ENCODE assay signal across 14 cellular contexts in the genomic region with DNA sequence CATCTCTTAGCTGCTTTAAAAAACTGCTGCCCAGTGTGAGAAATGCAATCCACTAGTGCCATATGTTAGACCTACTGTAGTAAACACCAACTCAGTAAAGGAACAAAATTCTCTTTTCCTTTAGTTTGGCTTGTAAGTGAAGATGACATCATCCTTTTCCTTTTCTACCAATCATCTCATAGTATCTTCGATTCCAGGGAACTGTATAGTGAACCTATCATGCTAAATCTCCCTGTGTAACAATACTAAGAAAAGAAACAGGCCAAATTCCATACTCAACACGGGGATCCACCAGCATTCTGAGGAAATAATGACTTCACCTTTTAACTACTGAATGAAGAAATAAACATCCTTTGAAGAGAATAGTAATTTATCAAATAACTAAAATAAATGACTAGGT.
DNase-seq lines count a peak whose midpoint lies in the region; ATAC-seq, FAIRE-seq and TF ChIP-seq lines count a peak whose summit lies in the region.
"Had no signal": no experiment of that assay in that cellular context is flagged by ENCODE, and none has a peak within 500 bp of the region (broad histone marks: within the 10 kb centered on the region; RNA-seq: fewer than 3 reads in every experiment).

No MANE protein-coding gene starts in this region.

- no peak for ATAC-seq in activated T-cell treated with anti-CD3 and anti-CD28 coated beads, Interleukin-2, amount 50 U/mL, for 4 hours
- ATAC-seq in K562 (no peak), GM18909 (IDR thresholded peaks at IDR 0.05; ENCODE audit: poor library complexity, unreplicated experiment) (no peak)

- no peak overlapping the region for H3K9ac ChIP-seq in K562 (ENCODE audit: insufficient read depth in 1 of 2, low read depth in 2 of 2, low read length in 2 of 2)

- no peaks in the 10 kb centered on the region for H3K9me3 ChIP-seq in K562 (replicated peaks; ENCODE audit: control insufficient read depth, insufficient read depth, low read depth, low read length)
- H3K9me3 ChIP-seq: ovary, Peyer's patch had no signal

- 50% methylated on average over 2 of the region's 2 CpGs for WGBS in K562 (ENCODE audit: insufficient coverage, low coverage, missing lambda C conversion rate)

- H3K79me2 ChIP-seq in K562 (ENCODE audit: control insufficient read depth, insufficient read depth, low read length): peaks cover 7% of the 10 kb centered on the region; the same call in 2 of the 3 replicates

- no peak overlapping the region for H2AFZ ChIP-seq in K562 (ENCODE audit: low read depth, low read length)

- TF ChIP-seq POLR2A in K562 (conservative IDR thresholded peaks at IDR 0.05): no peak

- H3K27me3 Mint-ChIP-seq in activated T-cell treated with anti-CD3 and anti-CD28 coated beads, Interleukin-2, amount 50 U/mL, for 4 hours (ENCODE audit: low read depth): no peaks in the 10 kb centered on the region
- H3K27me3 Mint-ChIP-seq: activated CD4-positive, alpha-beta T cell treated with anti-CD3 and anti-CD28 coated beads, Interleukin-2, amount 10 ng/mL, durations not matched to agents 7 days and 5 days had no signal

- peak; percentile 44 for FAIRE-seq in K562 (lab: Jason Lieb, UNC)

- no peak for TF ChIP-seq CTCF in K562 (IDR thresholded peaks at IDR 0.05 in 2 of 3, conservative IDR thresholded peaks at IDR 0.05 in 1 of 3; ENCODE audit: insufficient read depth in 2 of 3, low read depth in 1 of 3, low read length in 3 of 3)

- H3K9me1 ChIP-seq in K562 (ENCODE audit: control insufficient read depth, insufficient read depth, low read length): no peaks in the 10 kb centered on the region

- no peaks in the 10 kb centered on the region; a peak in 1 of 5 replicates for H3K4me1 ChIP-seq in K562 (replicated peaks in 1 of 2; ENCODE audit: control insufficient read depth in 2 of 2, insufficient read depth in 2 of 2, low read length in 2 of 2)
- H3K4me1 ChIP-seq: Peyer's patch had no signal

- BruUV-seq in K562 (replicated peaks; lab: Mats Ljungman, UMichigan): no TSS peak

- POLR2A ChIA-PET in K562 (lab: Yijun Ruan, JAX): no interaction called here

- no peak for DNase-seq in activated T-cell treated with anti-CD3 and anti-CD28 coated beads, Interleukin-2, amount 50 U/mL, for 4 hours
- no peak for DNase-seq in activated T-cell treated with anti-CD3 and anti-CD28 coated beads, Interleukin-2, amount 50 U/mL, for 1 hour
- peak; percentile 24 for DNase-seq in NCI-H146 treated with DMSO at 0.1 percent for 48 hours (lab: John Stamatoyannopoulos, UW; ENCODE audit: unreplicated experiment)
- DNase-seq in K562 (ENCODE audit: extremely low read depth in 1 of 4, low spot score in 3 of 4): peak in 1 of 4 experiments; percentile 13
- DNase-seq in pulmonary artery endothelial cell (ENCODE audit: low read depth, low spot score): peak; percentile 7
- no peak for DNase-seq in SHP77 treated with DMSO at 0.1 percent for 48 hours (lab: John Stamatoyannopoulos, UW)
- no peak for DNase-seq in KBM-7
- DNase-seq: activated CD4-positive, alpha-beta T cell treated with anti-CD3 and anti-CD28 coated beads, Interleukin-2, amount 10 ng/mL, durations not matched to agents 7 days and 5 days; activated gamma-delta T cell; MV-4-11; ovary; Peyer's patch had no signal

- peaks cover 81% of the 10 kb centered on the region for H3K4me1 Mint-ChIP-seq in activated T-cell treated with anti-CD3 and anti-CD28 coated beads, Interleukin-2, amount 50 U/mL, for 4 hours (ENCODE audit: low read depth)

- CTCF ChIA-PET in K562 (lab: Yijun Ruan, JAX; ENCODE audit: low intra/inter-chr PET ratio): no interaction called here

- peak overlapping the region; percentile 30 for H3K4me3 Mint-ChIP-seq in activated T-cell treated with anti-CD3 and anti-CD28 coated beads, Interleukin-2, amount 50 U/mL, for 4 hours
- H3K4me3 Mint-ChIP-seq: activated CD4-positive, alpha-beta T cell treated with anti-CD3 and anti-CD28 coated beads, Interleukin-2, amount 10 ng/mL, durations not matched to agents 7 days and 5 days had no signal

- H3K27me3 ChIP-seq in K562 (ENCODE audit: control insufficient read depth in 2 of 2, insufficient read depth in 2 of 2, low read length in 2 of 2): no peaks in the 10 kb centered on the region
- H3K27me3 ChIP-seq: cardiac muscle cell, ovary, Peyer's patch had no signal

- no peak overlapping the region for H3K4me2 ChIP-seq in K562 (ENCODE audit: insufficient read depth, low read length)

- no peak overlapping the region for H3K4me3 ChIP-seq in K562
- H3K4me3 ChIP-seq: cardiac muscle cell, ovary, Peyer's patch had no signal

- no peaks in the 10 kb centered on the region for H3K9me3 Mint-ChIP-seq in activated T-cell treated with anti-CD3 and anti-CD28 coated beads, Interleukin-2, amount 50 U/mL, for 4 hours
- H3K9me3 Mint-ChIP-seq: activated CD4-positive, alpha-beta T cell treated with anti-CD3 and anti-CD28 coated beads, Interleukin-2, amount 10 ng/mL, durations not matched to agents 7 days and 5 days had no signal

- TF ChIP-seq EP300 in K562 (IDR thresholded peaks at IDR 0.05; ENCODE audit: low read length): no peak

- H3K27ac ChIP-seq in K562 (ENCODE audit: extremely low read depth, low read depth, low read length): no peak overlapping the region
- H3K27ac ChIP-seq: cardiac muscle cell, ovary, Peyer's patch had no signal

- intact Hi-C loops in K562 (cut with micrococcal nuclease): no loop called here

- peaks cover 19% of the 10 kb centered on the region; the same call in 2 of the 3 replicates for H3K36me3 ChIP-seq in K562 (ENCODE audit: control insufficient read depth, insufficient read depth, low read length)
- H3K36me3 ChIP-seq: cardiac muscle cell, ovary had no signal

- peaks cover 19% of the 10 kb centered on the region for H3K36me3 Mint-ChIP-seq in activated T-cell treated with anti-CD3 and anti-CD28 coated beads, Interleukin-2, amount 50 U/mL, for 4 hours (ENCODE audit: insufficient read depth)

- TF ChIP-seq RAD21 in K562 (CRISPR knock-in tag; conservative IDR thresholded peaks at IDR 0.05 in 1 of 2, IDR thresholded peaks at IDR 0.05 in 1 of 2): no peak

- no peaks in the 10 kb centered on the region for H4K20me1 ChIP-seq in K562 (replicated peaks; ENCODE audit: control insufficient read depth, insufficient read depth, low read length)

- in situ Hi-C loops in K562 (cut with MboI) (no loop called here), KBM-7 (cut with MboI; ENCODE audit: low pct_unique_long_range_greater_than_20kb, low sequenced_read_pairs) (no loop called here)

TF ChIP-seq in K562, 482 proteins besides CTCF, POLR2A, EP300 and RAD21:
- TF ChIP-seq JUND (IDR thresholded peaks at IDR 0.05; ENCODE audit: borderline replicate concordance, low read depth, low read length): 0 out of 2 replicates have a peak, but pooled peaks have one; percentile 34
- peak; percentile 52; the same call in 1 of the 3 replicates for TF ChIP-seq JUND (tag; IDR thresholded peaks at IDR 0.05; ENCODE audit: borderline replicate concordance, low read depth, low read length)
- TF ChIP-seq ZNF695 (CRISPR knock-in tag; IDR thresholded peaks at IDR 0.05): no peak
- peak; percentile 90 for TF ChIP-seq ATF3 (IDR thresholded peaks at IDR 0.05)
- no peak for TF ChIP-seq ATF3 (CRISPR knock-in tag; conservative IDR thresholded peaks at IDR 0.05)
- TF ChIP-seq ATF7 (IDR thresholded peaks at IDR 0.05): peak; percentile 81

Comparison
In these comparisons a context has a peak if more than half of its experiments do, and no peak if none do; other contexts are left out.
1. DNase-seq: peak in NCI-H146 treated with DMSO at 0.1 percent for 48 hours (single experiment) and pulmonary artery endothelial cell (single experiment); none in activated T-cell treated with anti-CD3 and anti-CD28 coated beads, Interleukin-2, amount 50 U/mL, for 4 hours (single experiment), activated T-cell treated with anti-CD3 and anti-CD28 coated beads, Interleukin-2, amount 50 U/mL, for 1 hour (single experiment), SHP77 treated with DMSO at 0.1 percent for 48 hours (single experiment) and KBM-7 (single experiment).